2 cellular contexts compared by ENCODE assay signal in the genomic region with DNA sequence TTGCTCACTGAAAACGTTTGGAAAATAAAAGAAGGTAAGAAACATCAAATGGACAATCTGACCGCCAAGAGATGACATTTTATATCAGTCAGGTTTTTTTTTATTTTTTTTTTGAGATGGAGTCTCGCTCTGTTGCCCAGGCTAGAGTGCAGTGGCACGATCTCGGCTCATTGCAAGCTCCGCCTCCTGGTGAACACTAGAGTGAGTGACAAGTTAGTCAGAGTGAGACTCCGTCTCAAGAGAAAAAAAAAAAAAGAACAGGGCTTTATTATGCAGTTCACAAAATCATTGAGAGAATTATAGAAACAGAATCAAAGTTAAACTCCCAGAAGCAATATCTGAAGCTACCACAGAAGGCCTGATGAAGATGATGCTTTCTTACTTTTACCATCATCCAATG.
TF ChIP-seq lines count a peak whose summit lies in the region.

No MANE protein-coding gene starts in this region.

TF ChIP-seq in GM23338, 12 proteins besides CTCF, POLR2A, EP300 and RAD21 (continued from another document):
- TF ChIP-seq, protein P1, sequence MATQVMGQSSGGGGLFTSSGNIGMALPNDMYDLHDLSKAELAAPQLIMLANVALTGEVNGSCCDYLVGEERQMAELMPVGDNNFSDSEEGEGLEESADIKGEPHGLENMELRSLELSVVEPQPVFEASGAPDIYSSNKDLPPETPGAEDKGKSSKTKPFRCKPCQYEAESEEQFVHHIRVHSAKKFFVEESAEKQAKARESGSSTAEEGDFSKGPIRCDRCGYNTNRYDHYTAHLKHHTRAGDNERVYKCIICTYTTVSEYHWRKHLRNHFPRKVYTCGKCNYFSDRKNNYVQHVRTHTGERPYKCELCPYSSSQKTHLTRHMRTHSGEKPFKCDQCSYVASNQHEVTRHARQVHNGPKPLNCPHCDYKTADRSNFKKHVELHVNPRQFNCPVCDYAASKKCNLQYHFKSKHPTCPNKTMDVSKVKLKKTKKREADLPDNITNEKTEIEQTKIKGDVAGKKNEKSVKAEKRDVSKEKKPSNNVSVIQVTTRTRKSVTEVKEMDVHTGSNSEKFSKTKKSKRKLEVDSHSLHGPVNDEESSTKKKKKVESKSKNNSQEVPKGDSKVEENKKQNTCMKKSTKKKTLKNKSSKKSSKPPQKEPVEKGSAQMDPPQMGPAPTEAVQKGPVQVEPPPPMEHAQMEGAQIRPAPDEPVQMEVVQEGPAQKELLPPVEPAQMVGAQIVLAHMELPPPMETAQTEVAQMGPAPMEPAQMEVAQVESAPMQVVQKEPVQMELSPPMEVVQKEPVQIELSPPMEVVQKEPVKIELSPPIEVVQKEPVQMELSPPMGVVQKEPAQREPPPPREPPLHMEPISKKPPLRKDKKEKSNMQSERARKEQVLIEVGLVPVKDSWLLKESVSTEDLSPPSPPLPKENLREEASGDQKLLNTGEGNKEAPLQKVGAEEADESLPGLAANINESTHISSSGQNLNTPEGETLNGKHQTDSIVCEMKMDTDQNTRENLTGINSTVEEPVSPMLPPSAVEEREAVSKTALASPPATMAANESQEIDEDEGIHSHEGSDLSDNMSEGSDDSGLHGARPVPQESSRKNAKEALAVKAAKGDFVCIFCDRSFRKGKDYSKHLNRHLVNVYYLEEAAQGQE (IDR thresholded peaks at IDR 0.05; ENCODE audit: unreplicated experiment): no peak
- TF ChIP-seq, protein P2, sequence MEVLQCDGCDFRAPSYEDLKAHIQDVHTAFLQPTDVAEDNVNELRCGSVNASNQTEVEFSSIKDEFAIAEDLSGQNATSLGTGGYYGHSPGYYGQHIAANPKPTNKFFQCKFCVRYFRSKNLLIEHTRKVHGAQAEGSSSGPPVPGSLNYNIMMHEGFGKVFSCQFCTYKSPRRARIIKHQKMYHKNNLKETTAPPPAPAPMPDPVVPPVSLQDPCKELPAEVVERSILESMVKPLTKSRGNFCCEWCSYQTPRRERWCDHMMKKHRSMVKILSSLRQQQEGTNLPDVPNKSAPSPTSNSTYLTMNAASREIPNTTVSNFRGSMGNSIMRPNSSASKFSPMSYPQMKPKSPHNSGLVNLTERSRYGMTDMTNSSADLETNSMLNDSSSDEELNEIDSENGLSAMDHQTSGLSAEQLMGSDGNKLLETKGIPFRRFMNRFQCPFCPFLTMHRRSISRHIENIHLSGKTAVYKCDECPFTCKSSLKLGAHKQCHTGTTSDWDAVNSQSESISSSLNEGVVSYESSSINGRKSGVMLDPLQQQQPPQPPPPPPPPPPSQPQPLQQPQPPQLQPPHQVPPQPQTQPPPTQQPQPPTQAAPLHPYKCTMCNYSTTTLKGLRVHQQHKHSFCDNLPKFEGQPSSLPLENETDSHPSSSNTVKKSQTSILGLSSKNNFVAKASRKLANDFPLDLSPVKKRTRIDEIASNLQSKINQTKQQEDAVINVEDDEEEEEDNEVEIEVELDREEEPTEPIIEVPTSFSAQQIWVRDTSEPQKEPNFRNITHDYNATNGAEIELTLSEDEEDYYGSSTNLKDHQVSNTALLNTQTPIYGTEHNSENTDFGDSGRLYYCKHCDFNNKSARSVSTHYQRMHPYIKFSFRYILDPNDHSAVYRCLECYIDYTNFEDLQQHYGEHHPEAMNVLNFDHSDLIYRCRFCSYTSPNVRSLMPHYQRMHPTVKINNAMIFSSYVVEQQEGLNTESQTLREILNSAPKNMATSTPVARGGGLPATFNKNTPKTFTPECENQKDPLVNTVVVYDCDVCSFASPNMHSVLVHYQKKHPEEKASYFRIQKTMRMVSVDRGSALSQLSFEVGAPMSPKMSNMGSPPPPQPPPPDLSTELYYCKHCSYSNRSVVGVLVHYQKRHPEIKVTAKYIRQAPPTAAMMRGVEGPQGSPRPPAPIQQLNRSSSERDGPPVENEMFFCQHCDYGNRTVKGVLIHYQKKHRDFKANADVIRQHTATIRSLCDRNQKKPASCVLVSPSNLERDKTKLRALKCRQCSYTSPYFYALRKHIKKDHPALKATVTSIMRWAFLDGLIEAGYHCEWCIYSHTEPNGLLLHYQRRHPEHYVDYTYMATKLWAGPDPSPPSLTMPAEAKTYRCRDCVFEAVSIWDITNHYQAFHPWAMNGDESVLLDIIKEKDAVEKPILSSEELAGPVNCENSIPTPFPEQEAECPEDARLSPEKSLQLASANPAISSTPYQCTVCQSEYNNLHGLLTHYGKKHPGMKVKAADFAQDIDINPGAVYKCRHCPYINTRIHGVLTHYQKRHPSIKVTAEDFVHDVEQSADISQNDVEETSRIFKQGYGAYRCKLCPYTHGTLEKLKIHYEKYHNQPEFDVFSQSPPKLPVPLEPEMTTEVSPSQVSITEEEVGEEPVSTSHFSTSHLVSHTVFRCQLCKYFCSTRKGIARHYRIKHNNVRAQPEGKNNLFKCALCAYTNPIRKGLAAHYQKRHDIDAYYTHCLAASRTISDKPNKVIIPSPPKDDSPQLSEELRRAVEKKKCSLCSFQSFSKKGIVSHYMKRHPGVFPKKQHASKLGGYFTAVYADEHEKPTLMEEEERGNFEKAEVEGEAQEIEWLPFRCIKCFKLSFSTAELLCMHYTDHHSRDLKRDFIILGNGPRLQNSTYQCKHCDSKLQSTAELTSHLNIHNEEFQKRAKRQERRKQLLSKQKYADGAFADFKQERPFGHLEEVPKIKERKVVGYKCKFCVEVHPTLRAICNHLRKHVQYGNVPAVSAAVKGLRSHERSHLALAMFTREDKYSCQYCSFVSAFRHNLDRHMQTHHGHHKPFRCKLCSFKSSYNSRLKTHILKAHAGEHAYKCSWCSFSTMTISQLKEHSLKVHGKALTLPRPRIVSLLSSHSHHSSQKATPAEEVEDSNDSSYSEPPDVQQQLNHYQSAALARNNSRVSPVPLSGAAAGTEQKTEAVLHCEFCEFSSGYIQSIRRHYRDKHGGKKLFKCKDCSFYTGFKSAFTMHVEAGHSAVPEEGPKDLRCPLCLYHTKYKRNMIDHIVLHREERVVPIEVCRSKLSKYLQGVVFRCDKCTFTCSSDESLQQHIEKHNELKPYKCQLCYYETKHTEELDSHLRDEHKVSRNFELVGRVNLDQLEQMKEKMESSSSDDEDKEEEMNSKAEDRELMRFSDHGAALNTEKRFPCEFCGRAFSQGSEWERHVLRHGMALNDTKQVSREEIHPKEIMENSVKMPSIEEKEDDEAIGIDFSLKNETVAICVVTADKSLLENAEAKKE (CRISPR knock-in tag; IDR thresholded peaks at IDR 0.05): no peak
- TF ChIP-seq POLR2AphosphoS5 (IDR thresholded peaks at IDR 0.05; ENCODE audit: low read depth) (no peak), CREB1 (CRISPR knock-in tag; IDR thresholded peaks at IDR 0.05; ENCODE audit: low read depth) (no peak), JUNB (IDR thresholded peaks at IDR 0.05; ENCODE audit: unreplicated experiment) (no peak), NANOG (IDR thresholded peaks at IDR 0.05; ENCODE audit: borderline replicate concordance) (no peak), EZH2phosphoT487 (IDR thresholded peaks at IDR 0.05; ENCODE audit: unreplicated experiment) (no peak), STAT1 (IDR thresholded peaks at IDR 0.05; ENCODE audit: unreplicated experiment) (no peak)

TF ChIP-seq in GM12878, 131 proteins besides CTCF, POLR2A, EP300 and RAD21 (continued from another document):
- TF ChIP-seq, protein P3, sequence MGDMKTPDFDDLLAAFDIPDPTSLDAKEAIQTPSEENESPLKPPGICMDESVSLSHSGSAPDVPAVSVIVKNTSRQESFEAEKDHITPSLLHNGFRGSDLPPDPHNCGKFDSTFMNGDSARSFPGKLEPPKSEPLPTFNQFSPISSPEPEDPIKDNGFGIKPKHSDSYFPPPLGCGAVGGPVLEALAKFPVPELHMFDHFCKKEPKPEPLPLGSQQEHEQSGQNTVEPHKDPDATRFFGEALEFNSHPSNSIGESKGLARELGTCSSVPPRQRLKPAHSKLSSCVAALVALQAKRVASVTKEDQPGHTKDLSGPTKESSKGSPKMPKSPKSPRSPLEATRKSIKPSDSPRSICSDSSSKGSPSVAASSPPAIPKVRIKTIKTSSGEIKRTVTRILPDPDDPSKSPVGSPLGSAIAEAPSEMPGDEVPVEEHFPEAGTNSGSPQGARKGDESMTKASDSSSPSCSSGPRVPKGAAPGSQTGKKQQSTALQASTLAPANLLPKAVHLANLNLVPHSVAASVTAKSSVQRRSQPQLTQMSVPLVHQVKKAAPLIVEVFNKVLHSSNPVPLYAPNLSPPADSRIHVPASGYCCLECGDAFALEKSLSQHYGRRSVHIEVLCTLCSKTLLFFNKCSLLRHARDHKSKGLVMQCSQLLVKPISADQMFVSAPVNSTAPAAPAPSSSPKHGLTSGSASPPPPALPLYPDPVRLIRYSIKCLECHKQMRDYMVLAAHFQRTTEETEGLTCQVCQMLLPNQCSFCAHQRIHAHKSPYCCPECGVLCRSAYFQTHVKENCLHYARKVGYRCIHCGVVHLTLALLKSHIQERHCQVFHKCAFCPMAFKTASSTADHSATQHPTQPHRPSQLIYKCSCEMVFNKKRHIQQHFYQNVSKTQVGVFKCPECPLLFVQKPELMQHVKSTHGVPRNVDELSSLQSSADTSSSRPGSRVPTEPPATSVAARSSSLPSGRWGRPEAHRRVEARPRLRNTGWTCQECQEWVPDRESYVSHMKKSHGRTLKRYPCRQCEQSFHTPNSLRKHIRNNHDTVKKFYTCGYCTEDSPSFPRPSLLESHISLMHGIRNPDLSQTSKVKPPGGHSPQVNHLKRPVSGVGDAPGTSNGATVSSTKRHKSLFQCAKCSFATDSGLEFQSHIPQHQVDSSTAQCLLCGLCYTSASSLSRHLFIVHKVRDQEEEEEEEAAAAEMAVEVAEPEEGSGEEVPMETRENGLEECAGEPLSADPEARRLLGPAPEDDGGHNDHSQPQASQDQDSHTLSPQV (IDR thresholded peaks at IDR 0.05): no peak
- TF ChIP-seq, protein P4, sequence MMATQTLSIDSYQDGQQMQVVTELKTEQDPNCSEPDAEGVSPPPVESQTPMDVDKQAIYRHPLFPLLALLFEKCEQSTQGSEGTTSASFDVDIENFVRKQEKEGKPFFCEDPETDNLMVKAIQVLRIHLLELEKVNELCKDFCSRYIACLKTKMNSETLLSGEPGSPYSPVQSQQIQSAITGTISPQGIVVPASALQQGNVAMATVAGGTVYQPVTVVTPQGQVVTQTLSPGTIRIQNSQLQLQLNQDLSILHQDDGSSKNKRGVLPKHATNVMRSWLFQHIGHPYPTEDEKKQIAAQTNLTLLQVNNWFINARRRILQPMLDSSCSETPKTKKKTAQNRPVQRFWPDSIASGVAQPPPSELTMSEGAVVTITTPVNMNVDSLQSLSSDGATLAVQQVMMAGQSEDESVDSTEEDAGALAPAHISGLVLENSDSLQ (IDR thresholded peaks at IDR 0.05): peak; percentile 74
- no peak for TF ChIP-seq MEF2A (IDR thresholded peaks at IDR 0.05; ENCODE audit: insufficient read depth, low read depth, low read length)
- TF ChIP-seq JUNB (IDR thresholded peaks at IDR 0.05): peak; percentile 32
- no peak for TF ChIP-seq KLF5 (IDR thresholded peaks at IDR 0.05; ENCODE audit: partially characterized antibody)
- TF ChIP-seq, protein P5, sequence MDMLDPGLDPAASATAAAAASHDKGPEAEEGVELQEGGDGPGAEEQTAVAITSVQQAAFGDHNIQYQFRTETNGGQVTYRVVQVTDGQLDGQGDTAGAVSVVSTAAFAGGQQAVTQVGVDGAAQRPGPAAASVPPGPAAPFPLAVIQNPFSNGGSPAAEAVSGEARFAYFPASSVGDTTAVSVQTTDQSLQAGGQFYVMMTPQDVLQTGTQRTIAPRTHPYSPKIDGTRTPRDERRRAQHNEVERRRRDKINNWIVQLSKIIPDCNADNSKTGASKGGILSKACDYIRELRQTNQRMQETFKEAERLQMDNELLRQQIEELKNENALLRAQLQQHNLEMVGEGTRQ (IDR thresholded peaks at IDR 0.05; ENCODE audit: borderline replicate concordance, low read depth, low read length): no peak
TF ChIP-seq in GM12878: peak in this region for 2.
